In the genomic region with DNA sequence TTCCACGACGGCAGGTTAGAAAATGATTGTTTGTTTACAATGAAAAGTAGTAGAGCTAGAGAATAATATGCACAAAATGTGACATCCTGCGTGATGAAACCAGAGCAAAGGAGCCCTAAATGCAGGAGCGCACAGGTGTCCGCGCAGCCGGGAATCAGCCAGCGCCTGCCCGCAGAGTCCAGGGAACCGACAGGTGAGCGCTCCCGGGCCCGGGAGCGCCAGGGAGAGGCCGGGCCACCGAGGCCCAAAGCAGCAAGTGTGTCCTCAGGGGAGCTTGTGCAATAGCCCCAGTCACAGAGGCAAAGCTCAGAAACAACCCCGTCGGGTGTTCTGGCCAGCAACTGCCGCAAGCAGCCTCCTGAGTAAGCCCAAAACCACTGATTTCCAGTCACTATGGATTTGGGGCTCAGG, we compare ENCODE assay signal across 8 cellular contexts. TPM values are rescaled to one million over a fixed set of nuclear protein-coding genes. Genes with fewer than 3 reads are reported as not detected.
DNase-seq lines count a peak whose midpoint lies in the region; ATAC-seq and TF ChIP-seq lines count a peak whose summit lies in the region.

No MANE protein-coding gene starts in this region.

- H3K4me2 ChIP-seq in parathyroid adenoma (ENCODE audit: low read length) = peak overlapping the region; percentile 99

- H3K79me2 ChIP-seq in parathyroid adenoma = no peaks in the 10 kb centered on the region

- H3K4me3 ChIP-seq in NT2/D1 (ENCODE audit: insufficient read length, low read depth) (peak overlapping the region; percentile 53), epithelial cell of esophagus (ENCODE audit: low read length) (peak overlapping the region; percentile 75), parathyroid adenoma (ENCODE audit: low read depth, low read length) (peak overlapping the region; percentile 97)

- peak overlapping the region; percentile 59 for H3K9ac ChIP-seq in NT2/D1 (ENCODE audit: insufficient read length, low read depth)
- no peak overlapping the region for H3K9ac ChIP-seq in parathyroid adenoma

- H3K27ac ChIP-seq in parathyroid adenoma = peak overlapping the region; percentile 81

- DNase-seq in G401 (ENCODE audit: low spot score) (peak; percentile 38), NT2/D1 (ENCODE audit: low read depth, low spot score) (no peak), epithelial cell of esophagus (ENCODE audit: low read depth) (peak; percentile 51), cerebellar cortex (ENCODE audit: low spot score) (no peak), activated gamma-delta T cell treated with Interleukin-2 at 50 U/mL for 16 hours (no peak)

- ATAC-seq in HG03139 (IDR thresholded peaks at IDR 0.05; ENCODE audit: unreplicated experiment) (no peak), GM19023 (IDR thresholded peaks at IDR 0.05; ENCODE audit: unreplicated experiment) (no peak)

- peaks cover 24% of the 10 kb centered on the region for H3K36me3 ChIP-seq in NT2/D1 (ENCODE audit: insufficient read depth, insufficient read length, low read length)
- H3K36me3 ChIP-seq in parathyroid adenoma (ENCODE audit: control insufficient read depth, insufficient read depth, low read length) = no peaks in the 10 kb centered on the region

- peaks cover 9% of the 10 kb centered on the region for H3K4me1 ChIP-seq in NT2/D1 (ENCODE audit: insufficient read depth, insufficient read length)
- H3K4me1 ChIP-seq in parathyroid adenoma = peaks cover 10% of the 10 kb centered on the region

- H3K9me3 ChIP-seq in NT2/D1 (ENCODE audit: insufficient read depth, low read length) = no peaks in the 10 kb centered on the region
- H3K9me3 ChIP-seq in parathyroid adenoma (ENCODE audit: control insufficient read depth, low read length) = no peaks in the 10 kb centered on the region

- peaks cover 9% of the 10 kb centered on the region for H3K27me3 ChIP-seq in NT2/D1 (ENCODE audit: insufficient read depth, insufficient read length)
- no peaks in the 10 kb centered on the region for H3K27me3 ChIP-seq in parathyroid adenoma (ENCODE audit: control insufficient read depth, insufficient read depth, low read length)

- in situ Hi-C loops in G401 (cut with HindIII; ENCODE audit: low sequenced_read_pairs) = no loop called here

- TF ChIP-seq CTCF in epithelial cell of esophagus (IDR thresholded peaks at IDR 0.05; ENCODE audit: insufficient read depth, low read depth, low read length, missing control alignments) (no peak), parathyroid adenoma (IDR thresholded peaks at IDR 0.05) (no peak)

- peak overlapping the region; percentile 65 for H2AFZ ChIP-seq in parathyroid adenoma

RNA-seq across cellular contexts. Expression of gene GALE, which starts 0.8 kb away (rescaled TPM):
- total RNA-seq in G401 (2014; rRNA removed; shearing (Covaris generic)) = 44.8 and 52.7 TPM in 2 replicates

RNA-seq across cellular contexts. Expression of gene LYPLA2, which starts 10.4 kb away (rescaled TPM):
- total RNA-seq in G401 (2014; rRNA removed; shearing (Covaris generic)) = 99.8 and 119 TPM in 2 replicates

RNA-seq across cellular contexts. Expression of gene PITHD1, which starts 23.1 kb away (rescaled TPM):
- total RNA-seq in G401 (2014; rRNA removed; shearing (Covaris generic)) = 83.1 and 104 TPM in 2 replicates

RNA-seq across cellular contexts. Expression of gene HMGCL, which starts 23.9 kb away (rescaled TPM):
- 52.9 and 55.8 TPM in 2 replicates for total RNA-seq in G401 (2014; rRNA removed; shearing (Covaris generic))

RNA-seq across cellular contexts. Expression of gene ELOA, which starts 58.1 kb away (rescaled TPM):
- total RNA-seq in G401 (2014; rRNA removed; shearing (Covaris generic)) = 54.7 and 70.7 TPM in 2 replicates

Comparison
In these comparisons a context has a peak if more than half of its experiments do, and no peak if none do; other contexts are left out.
1. DNase-seq: peak in G401 (single experiment) and epithelial cell of esophagus (single experiment); none in NT2/D1 (single experiment), cerebellar cortex (single experiment) and activated gamma-delta T cell treated with Interleukin-2 at 50 U/mL for 16 hours (single experiment).
2. Peak in every context shown above with its lines, with median percentiles within 50 percentile points of each other: H3K4me3 ChIP-seq.